Comparison of ENCODE assay signal across 13 cellular contexts in the genomic region with DNA sequence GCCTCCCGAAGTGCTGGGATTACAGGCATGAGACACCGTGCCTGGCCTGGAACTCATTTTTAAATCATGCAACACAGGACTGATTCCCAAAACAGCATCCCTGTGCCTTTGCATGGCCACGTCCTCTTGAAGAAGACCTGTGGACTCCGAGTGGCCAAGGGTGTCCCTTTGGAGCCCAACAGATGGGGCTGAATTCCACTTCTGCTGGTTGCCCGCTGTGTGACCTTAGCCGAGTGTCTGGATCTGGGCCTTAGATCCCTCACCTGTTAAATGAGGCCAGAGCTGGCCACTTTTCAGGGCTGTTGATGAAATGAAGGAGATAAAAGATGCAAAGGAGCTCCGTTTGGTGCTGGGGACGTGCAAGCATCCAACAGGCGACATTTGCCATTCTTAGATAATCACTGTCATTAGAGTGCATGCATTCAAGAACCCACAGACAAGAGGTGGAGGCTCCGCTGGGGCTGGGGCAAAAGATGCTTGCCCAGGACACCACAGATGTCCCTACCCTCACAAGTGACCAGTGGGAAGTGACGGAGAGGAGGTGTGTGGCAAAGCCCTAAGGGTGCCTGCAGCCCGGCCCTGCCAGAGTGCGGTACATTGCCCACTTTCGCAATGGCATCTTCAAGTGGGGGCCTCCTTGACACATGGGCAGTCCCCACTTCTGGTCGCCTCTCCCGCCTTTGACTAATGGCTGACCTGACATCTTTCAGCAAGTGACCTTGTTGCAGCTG.
"Had no signal": no experiment of that assay in that cellular context is flagged by ENCODE, and none has a peak within 500 bp of the region (broad histone marks: within the 10 kb centered on the region; RNA-seq: fewer than 3 reads in every experiment).

No MANE protein-coding gene starts in this region.

- H3K27ac ChIP-seq: brain microvascular endothelial cell, VCaP had no signal

- H3K36me3 ChIP-seq: brain microvascular endothelial cell, thyroid gland had no signal

- H3K9me3 ChIP-seq: thyroid gland had no signal

- H3K27me3 ChIP-seq: brain microvascular endothelial cell, dorsolateral prefrontal cortex, thyroid gland had no signal

- DNase-seq: activated CD4-positive, alpha-beta T cell treated with anti-CD3 and anti-CD28 coated beads for 36 hours; activated T-cell treated with anti-CD3 and anti-CD28 coated beads, Interleukin-2, amount 50 U/mL, for 1 hour; amniotic stem cell; brain microvascular endothelial cell; hypothalamus; mammary epithelial cell; small intestine; T-cell; thyroid gland had no signal

- ATAC-seq: activated CD4-positive, alpha-beta T cell treated with anti-CD3 and anti-CD28 coated beads for 36 hours; activated naive CD4-positive, alpha-beta T cell treated with anti-CD3 and anti-CD28 coated beads, Interleukin-2, amount 50 U/mL, for 72 hours; esophagus mucosa; T-cell had no signal

- H3K4me3 ChIP-seq: dorsolateral prefrontal cortex, thyroid gland had no signal
